18 cellular contexts compared by ENCODE assay signal in genomic region chr3:24435581-24435980, GRCh38. TPM values are rescaled to one million over a fixed set of nuclear protein-coding genes. Genes with fewer than 3 reads are reported as not detected.
"Had no signal": no experiment of that assay in that cellular context is flagged by ENCODE, and none has a peak within 500 bp of the region (broad histone marks: within the 10 kb centered on the region; RNA-seq: fewer than 3 reads in every experiment).

No MANE protein-coding gene starts in this region.

- H3K9me3 ChIP-seq: esophagus muscularis mucosa, sigmoid colon, stomach, testis, tibial artery had no signal

- H3K9ac ChIP-seq: neural progenitor cell, parathyroid adenoma had no signal

- H3K4me1 ChIP-seq: neural progenitor cell, parathyroid adenoma, testis had no signal

- H3K36me3 ChIP-seq: esophagus muscularis mucosa, neural progenitor cell, right atrium auricular region, sigmoid colon, stomach, tibial artery had no signal

- H3K79me2 ChIP-seq: parathyroid adenoma had no signal

- H3K4me2 ChIP-seq: neural progenitor cell had no signal

- H3K27ac ChIP-seq: esophagus muscularis mucosa, neural progenitor cell, parathyroid adenoma, right atrium auricular region, sigmoid colon, stomach, testis, tibial artery had no signal

- DNase-seq: central memory CD4-positive, alpha-beta T cell; effector memory CD4-positive, alpha-beta T cell; foreskin melanocyte; kidney; sigmoid colon; stimulated activated CD4-positive, alpha-beta T cell treated with anti-CD3 and anti-CD28 coated beads, Interleukin-2, amount 100 ng/mL, for 24 hours; stimulated activated CD4-positive, alpha-beta T cell treated with anti-CD3 and anti-CD28 coated beads, Interleukin-4, amount 100 ng/mL, for 24 hours; stimulated activated naive CD4-positive, alpha-beta T cell treated with Interleukin-2 at 50 U/mL for 16 hours; stomach; substantia nigra; testis; tibial artery had no signal

- H2AFZ ChIP-seq: neural progenitor cell, parathyroid adenoma had no signal

- H3K27me3 ChIP-seq: esophagus muscularis mucosa, neural progenitor cell, right atrium auricular region, sigmoid colon, stomach, testis, tibial artery had no signal

- H3K4me3 ChIP-seq: esophagus muscularis mucosa, lung, neural progenitor cell, right atrium auricular region, sigmoid colon, stomach, testis, tibial artery had no signal

RNA-seq across cellular contexts. Expression of gene THRB, which starts 59.1 kb away (rescaled TPM):
- total RNA-seq: endothelial cell of umbilical vein had no signal
